In genomic region chr10:73785721-73786511, GRCh38 we compare ENCODE assay signal across 1 cellular context.
TF ChIP-seq lines count a peak whose summit lies in the region.

No MANE protein-coding gene starts in this region.

TF ChIP-seq in IMR-90, 13 proteins besides CTCF, POLR2A, EP300 and RAD21:
- TF ChIP-seq CEBPB (IDR thresholded peaks at IDR 0.05; ENCODE audit: low read depth, low read length) (no peak), ELK1 (IDR thresholded peaks at IDR 0.05; ENCODE audit: borderline replicate concordance, low read depth, low read length) (no peak), RCOR1 (IDR thresholded peaks at IDR 0.05; ENCODE audit: insufficient replicate concordance, low read length) (no peak), MXI1 (IDR thresholded peaks at IDR 0.05; ENCODE audit: borderline replicate concordance, low read depth, low read length) (peak; percentile 82)
